Comparison of ENCODE assay signal across 19 cellular contexts in the genomic region with DNA sequence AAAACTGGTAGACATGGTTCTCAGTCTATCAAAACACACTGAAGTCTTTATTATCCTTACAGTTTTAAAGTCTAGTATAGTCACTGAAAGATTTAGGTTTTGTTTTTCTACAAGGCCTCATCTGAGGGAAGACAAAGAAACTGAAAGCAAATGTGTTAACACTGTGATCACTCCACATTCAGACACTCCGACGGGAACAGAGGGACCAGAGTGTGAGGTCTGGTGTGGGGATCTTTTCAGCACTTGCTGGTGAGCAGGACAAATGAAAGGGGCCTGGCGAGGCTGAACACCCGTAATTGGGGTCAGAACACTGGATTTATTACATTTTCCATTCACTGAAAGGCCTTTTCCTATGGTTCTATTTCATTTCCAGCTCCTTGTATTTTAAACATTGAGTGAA.
DNase-seq lines count a peak whose midpoint lies in the region; ATAC-seq and TF ChIP-seq lines count a peak whose summit lies in the region.
"Had no signal": no experiment of that assay in that cellular context is flagged by ENCODE, and none has a peak within 500 bp of the region (broad histone marks: within the 10 kb centered on the region; RNA-seq: fewer than 3 reads in every experiment).

No MANE protein-coding gene starts in this region.

- H3K27ac ChIP-seq in GM23338 (ENCODE audit: low read depth) (no peak overlapping the region), OCI-LY7 (ENCODE audit: low read depth, low read length, poor library complexity, severe bottlenecking) (no peak overlapping the region), osteoblast (ENCODE audit: low read depth, low read length) (peak overlapping the region; percentile 19)
- H3K27ac ChIP-seq: BLaER1 treated with 17β-estradiol and CSF1 and Interleukin-3, amounts not matched to agents 10 nM and 100 nM; RWPE1; SK-N-MC had no signal

- no TSS peak for BruUV-seq in OCI-LY7 (replicated peaks; lab: Mats Ljungman, UMichigan)

- POLR2A ChIA-PET in OCI-LY7 (lab: Charles Lee) = no interaction called here

- no peaks in the 10 kb centered on the region for H3K9me3 Mint-ChIP-seq in GM23338

- H3F3A ChIP-seq in GM23338 (replicated peaks; ENCODE audit: low read depth) = no peaks in the 10 kb centered on the region

- no peak for DNase-seq in GM23338 (ENCODE audit: low spot score)
- no peak for DNase-seq in OCI-LY7 (ENCODE audit: low spot score)
- DNase-seq in fibroblast of peridontal ligament (ENCODE audit: extremely low read depth) = peak; percentile 44
- DNase-seq in osteoblast (ENCODE audit: insufficient read length, low spot score, missing footprints) = peak; percentile 22
- DNase-seq in NCI-H1092 (lab: John Stamatoyannopoulos, UW) = no peak
- DNase-seq: KBM-7, NCI-H1105 treated with DMSO at 0.1 percent for 48 hours, NCI-H187, NCI-H2171, NCI-H446 treated with DMSO at 0.1 percent for 48 hours, NCI-H748 treated with DMSO at 0.1 percent for 48 hours, T-helper 1 cell had no signal

- H4K20me1 ChIP-seq in GM23338 (replicated peaks; ENCODE audit: insufficient read depth) (no peaks in the 10 kb centered on the region), OCI-LY7 (ENCODE audit: insufficient read depth, low read length) (no peaks in the 10 kb centered on the region), osteoblast (ENCODE audit: insufficient read depth, low read length) (no peaks in the 10 kb centered on the region)
- H4K20me1 ChIP-seq: BLaER1 treated with 17β-estradiol and CSF1 and Interleukin-3, amounts not matched to agents 10 nM and 100 nM had no signal

- peaks cover 2% of the 10 kb centered on the region; the same call in 1 of the 2 replicates for H3K9me2 ChIP-seq in GM23338 (ENCODE audit: insufficient read depth)
- no peaks in the 10 kb centered on the region; the same call in 1 of the 2 replicates for H3K9me2 ChIP-seq in OCI-LY7 (ENCODE audit: insufficient read depth, low read length)

- TF ChIP-seq CTCF in GM23338 (conservative IDR thresholded peaks at IDR 0.05; ENCODE audit: low read depth in 2 of 2) (no peak), OCI-LY7 (conservative IDR thresholded peaks at IDR 0.05; ENCODE audit: low read length) (no peak), osteoblast (IDR thresholded peaks at IDR 0.05; ENCODE audit: extremely low read depth, low read depth, low read length) (no peak)

- H3K4me3 Mint-ChIP-seq in GM23338 = no peak overlapping the region

- no peaks in the 10 kb centered on the region for H3K27me3 Mint-ChIP-seq in GM23338 (ENCODE audit: insufficient read depth, low read depth, poor library complexity)

- 0 out of 2 replicates have a peak overlapping the region, but pooled peaks have one; percentile 11 for H2AFZ ChIP-seq in GM23338
- H2AFZ ChIP-seq in OCI-LY7 (ENCODE audit: low read length) = peak overlapping the region; percentile 14; the same call in 1 of the 2 replicates
- peak overlapping the region; percentile 93 for H2AFZ ChIP-seq in osteoblast (ENCODE audit: low read length)

- ATAC-seq in GM23338 = no peak
- no peak for ATAC-seq in HG03045 (IDR thresholded peaks at IDR 0.05; ENCODE audit: unreplicated experiment)
- ATAC-seq in GM21619 (IDR thresholded peaks at IDR 0.05; ENCODE audit: unreplicated experiment) = no peak
- no peak for ATAC-seq in GM21515 (IDR thresholded peaks at IDR 0.05; ENCODE audit: unreplicated experiment)
- ATAC-seq: HCT116 had no signal

- H3K4me3 ChIP-seq in GM23338 (no peak overlapping the region), OCI-LY7 (ENCODE audit: low read depth, low read length, poor library complexity, severe bottlenecking) (no peak overlapping the region), osteoblast (ENCODE audit: insufficient read depth, low read length) (peak overlapping the region; percentile 41)
- H3K4me3 ChIP-seq: BLaER1 treated with 17β-estradiol and CSF1 and Interleukin-3, amounts not matched to agents 10 nM and 100 nM; SK-N-MC had no signal

- intact Hi-C loops in OCI-LY7 (cut with micrococcal nuclease; ENCODE audit: unreplicated experiment) = no loop called here

- H3K36me3 ChIP-seq in GM23338 (ENCODE audit: insufficient read depth) (no peaks in the 10 kb centered on the region), OCI-LY7 (ENCODE audit: insufficient read depth, low read length) (no peaks in the 10 kb centered on the region), osteoblast (ENCODE audit: insufficient read depth, low read length) (no peaks in the 10 kb centered on the region)
- H3K36me3 ChIP-seq: BLaER1 treated with 17β-estradiol and CSF1 and Interleukin-3, amounts not matched to agents 10 nM and 100 nM had no signal

- H3K4me1 ChIP-seq in GM23338 (ENCODE audit: insufficient read depth) = no peaks in the 10 kb centered on the region
- H3K4me1 ChIP-seq in OCI-LY7 (ENCODE audit: insufficient read depth, low read length, poor library complexity, severe bottlenecking) = peaks cover 10% of the 10 kb centered on the region
- H3K4me1 ChIP-seq in osteoblast (ENCODE audit: insufficient read depth, low read length) = no peaks in the 10 kb centered on the region

- H3K4me2 ChIP-seq in GM23338 (no peak overlapping the region), OCI-LY7 (ENCODE audit: low read length) (no peak overlapping the region), osteoblast (ENCODE audit: insufficient read depth, low read length) (peak overlapping the region; percentile 73)
- H3K4me2 ChIP-seq: BLaER1 treated with 17β-estradiol and CSF1 and Interleukin-3, amounts not matched to agents 10 nM and 100 nM had no signal

- H3K9me3 ChIP-seq in OCI-LY7 (ENCODE audit: low read length) = 0 out of 2 replicates have a peak, but pooled peaks cover 3% of the 10 kb centered on the region
- no peaks in the 10 kb centered on the region for H3K9me3 ChIP-seq in osteoblast (ENCODE audit: low read depth, low read length)
- H3K9me3 ChIP-seq: BLaER1 treated with 17β-estradiol and CSF1 and Interleukin-3, amounts not matched to agents 10 nM and 100 nM had no signal

- H3K27me3 ChIP-seq in GM23338 (ENCODE audit: insufficient read depth) (no peaks in the 10 kb centered on the region), osteoblast (ENCODE audit: insufficient read depth, low read length) (no peaks in the 10 kb centered on the region)
- H3K27me3 ChIP-seq: BLaER1 treated with 17β-estradiol and CSF1 and Interleukin-3, amounts not matched to agents 10 nM and 100 nM had no signal

- H3K36me3 Mint-ChIP-seq in GM23338 (ENCODE audit: low read depth) = no peaks in the 10 kb centered on the region

- H3K79me2 ChIP-seq in GM23338 (replicated peaks; ENCODE audit: insufficient read depth) (no peaks in the 10 kb centered on the region), OCI-LY7 (ENCODE audit: insufficient read depth, low read depth, low read length) (no peaks in the 10 kb centered on the region), osteoblast (ENCODE audit: insufficient read depth, low read length) (no peaks in the 10 kb centered on the region)

- CTCF ChIA-PET in OCI-LY7 (lab: Charles Lee; ENCODE audit: unreplicated experiment) = no interaction called here

- peaks cover 6% of the 10 kb centered on the region; the same call in 2 of the 3 replicates for H3K4me1 Mint-ChIP-seq in GM23338

- no peak overlapping the region for H3K27ac Mint-ChIP-seq in GM23338

TF ChIP-seq in GM23338, 12 proteins besides CTCF, POLR2A, EP300 and RAD21 (continues in another document):
- TF ChIP-seq ZNF331 (CRISPR knock-in tag; IDR thresholded peaks at IDR 0.05; ENCODE audit: low read depth) (no peak), EZH2 (IDR thresholded peaks at IDR 0.05; ENCODE audit: low read depth, unreplicated experiment) (no peak), CREB1 (CRISPR knock-in tag; IDR thresholded peaks at IDR 0.05; ENCODE audit: low read depth) (no peak), NANOG (IDR thresholded peaks at IDR 0.05; ENCODE audit: borderline replicate concordance) (no peak), JUNB (IDR thresholded peaks at IDR 0.05; ENCODE audit: unreplicated experiment) (no peak), EZH2phosphoT487 (IDR thresholded peaks at IDR 0.05; ENCODE audit: unreplicated experiment) (no peak), STAT1 (IDR thresholded peaks at IDR 0.05; ENCODE audit: unreplicated experiment) (no peak), POLR2AphosphoS5 (IDR thresholded peaks at IDR 0.05; ENCODE audit: low read depth) (no peak)
- TF ChIP-seq, protein P1, sequence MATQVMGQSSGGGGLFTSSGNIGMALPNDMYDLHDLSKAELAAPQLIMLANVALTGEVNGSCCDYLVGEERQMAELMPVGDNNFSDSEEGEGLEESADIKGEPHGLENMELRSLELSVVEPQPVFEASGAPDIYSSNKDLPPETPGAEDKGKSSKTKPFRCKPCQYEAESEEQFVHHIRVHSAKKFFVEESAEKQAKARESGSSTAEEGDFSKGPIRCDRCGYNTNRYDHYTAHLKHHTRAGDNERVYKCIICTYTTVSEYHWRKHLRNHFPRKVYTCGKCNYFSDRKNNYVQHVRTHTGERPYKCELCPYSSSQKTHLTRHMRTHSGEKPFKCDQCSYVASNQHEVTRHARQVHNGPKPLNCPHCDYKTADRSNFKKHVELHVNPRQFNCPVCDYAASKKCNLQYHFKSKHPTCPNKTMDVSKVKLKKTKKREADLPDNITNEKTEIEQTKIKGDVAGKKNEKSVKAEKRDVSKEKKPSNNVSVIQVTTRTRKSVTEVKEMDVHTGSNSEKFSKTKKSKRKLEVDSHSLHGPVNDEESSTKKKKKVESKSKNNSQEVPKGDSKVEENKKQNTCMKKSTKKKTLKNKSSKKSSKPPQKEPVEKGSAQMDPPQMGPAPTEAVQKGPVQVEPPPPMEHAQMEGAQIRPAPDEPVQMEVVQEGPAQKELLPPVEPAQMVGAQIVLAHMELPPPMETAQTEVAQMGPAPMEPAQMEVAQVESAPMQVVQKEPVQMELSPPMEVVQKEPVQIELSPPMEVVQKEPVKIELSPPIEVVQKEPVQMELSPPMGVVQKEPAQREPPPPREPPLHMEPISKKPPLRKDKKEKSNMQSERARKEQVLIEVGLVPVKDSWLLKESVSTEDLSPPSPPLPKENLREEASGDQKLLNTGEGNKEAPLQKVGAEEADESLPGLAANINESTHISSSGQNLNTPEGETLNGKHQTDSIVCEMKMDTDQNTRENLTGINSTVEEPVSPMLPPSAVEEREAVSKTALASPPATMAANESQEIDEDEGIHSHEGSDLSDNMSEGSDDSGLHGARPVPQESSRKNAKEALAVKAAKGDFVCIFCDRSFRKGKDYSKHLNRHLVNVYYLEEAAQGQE (IDR thresholded peaks at IDR 0.05; ENCODE audit: unreplicated experiment) = no peak
- TF ChIP-seq, protein P2, sequence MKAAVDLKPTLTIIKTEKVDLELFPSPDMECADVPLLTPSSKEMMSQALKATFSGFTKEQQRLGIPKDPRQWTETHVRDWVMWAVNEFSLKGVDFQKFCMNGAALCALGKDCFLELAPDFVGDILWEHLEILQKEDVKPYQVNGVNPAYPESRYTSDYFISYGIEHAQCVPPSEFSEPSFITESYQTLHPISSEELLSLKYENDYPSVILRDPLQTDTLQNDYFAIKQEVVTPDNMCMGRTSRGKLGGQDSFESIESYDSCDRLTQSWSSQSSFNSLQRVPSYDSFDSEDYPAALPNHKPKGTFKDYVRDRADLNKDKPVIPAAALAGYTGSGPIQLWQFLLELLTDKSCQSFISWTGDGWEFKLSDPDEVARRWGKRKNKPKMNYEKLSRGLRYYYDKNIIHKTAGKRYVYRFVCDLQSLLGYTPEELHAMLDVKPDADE (IDR thresholded peaks at IDR 0.05) = no peak

Comparison
In these comparisons a context has a peak if more than half of its experiments do, and no peak if none do; other contexts are left out.
1. DNase-seq: peak in fibroblast of peridontal ligament (single experiment) and osteoblast (single experiment); none in GM23338 (single experiment), OCI-LY7 (single experiment) and NCI-H1092 (single experiment).
2. H2AFZ ChIP-seq: peak in every context shown above with its lines; median percentile 93 in osteoblast; 14 in OCI-LY7; 11 in GM23338.